8 cellular contexts compared by ENCODE assay signal in the genomic region with DNA sequence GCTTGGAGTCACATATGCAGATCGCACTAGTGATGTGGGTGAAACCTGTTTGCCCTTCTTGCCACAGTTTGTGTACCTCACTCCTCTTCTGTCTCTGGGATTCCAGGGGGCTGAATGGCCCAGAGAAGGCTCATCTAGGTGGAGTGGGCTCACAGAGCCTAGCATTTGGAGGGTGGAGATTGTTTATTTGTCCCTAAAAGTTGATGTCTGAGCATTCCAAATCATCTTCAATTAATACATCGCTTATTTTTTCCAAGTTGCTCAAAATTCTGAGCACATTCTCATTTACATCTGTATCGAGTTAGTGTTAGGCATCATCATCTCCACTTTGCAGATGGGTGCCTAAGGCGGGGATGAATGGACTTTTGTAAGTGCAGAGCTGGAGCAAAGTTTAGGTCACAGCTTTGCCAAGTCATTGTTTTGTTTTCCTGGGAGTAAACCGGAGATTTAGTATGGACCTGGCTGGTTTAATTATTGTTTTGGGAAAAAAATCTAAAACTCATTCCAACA. TPM values are rescaled to one million over a fixed set of nuclear protein-coding genes. Genes with fewer than 3 reads are reported as not detected.
DNase-seq lines count a peak whose midpoint lies in the region; ATAC-seq and TF ChIP-seq lines count a peak whose summit lies in the region.

No MANE protein-coding gene starts in this region.

- TF ChIP-seq CTCF in DOHH2 (IDR thresholded peaks at IDR 0.05; ENCODE audit: low read depth, low read length, poor library complexity, severe bottlenecking) (no peak), fibroblast of pulmonary artery (IDR thresholded peaks at IDR 0.05; ENCODE audit: low read length, missing control alignments) (no peak), psoas muscle (IDR thresholded peaks at IDR 0.05) (no peak)

- no peak overlapping the region for H3K27ac ChIP-seq in DOHH2 (ENCODE audit: low read depth, low read length)
- peak overlapping the region; percentile 53 for H3K27ac ChIP-seq in psoas muscle

- no peaks in the 10 kb centered on the region for H3K9me3 ChIP-seq in DOHH2 (ENCODE audit: control insufficient read depth, insufficient read depth, low read length)
- no peaks in the 10 kb centered on the region for H3K9me3 ChIP-seq in psoas muscle

- H3K4me3 ChIP-seq in DOHH2 (ENCODE audit: low read length) (no peak overlapping the region), fibroblast of pulmonary artery (replicated peaks; ENCODE audit: low read depth, low read length) (peak overlapping the region; percentile 93), psoas muscle (peak overlapping the region; percentile 83)

- peak overlapping the region; percentile 52; the same call in 1 of the 2 replicates for H3K4me2 ChIP-seq in DOHH2 (ENCODE audit: low read length)

- WGBS in psoas muscle, 3 donors = 38 to 52% (median 40%) methylated on average over 5 of the region's 5 CpGs

- no peaks in the 10 kb centered on the region for H3F3A ChIP-seq in DOHH2 (ENCODE audit: control insufficient read depth, insufficient read depth)

- no peaks in the 10 kb centered on the region for H3K36me3 ChIP-seq in DOHH2 (ENCODE audit: control insufficient read depth, low read length)
- H3K36me3 ChIP-seq in psoas muscle (ENCODE audit: insufficient read depth in 1 of 2, low read depth in 1 of 2) = no peaks in the 10 kb centered on the region

- H3K4me1 ChIP-seq in DOHH2 (ENCODE audit: control insufficient read depth, low read length) (peaks cover 31% of the 10 kb centered on the region), psoas muscle (peaks cover 65% of the 10 kb centered on the region)

- DNase-seq in SK-MEL-5 (ENCODE audit: low read depth, low spot score) (peak; percentile 42), fibroblast of pulmonary artery (ENCODE audit: low read depth) (peak; percentile 72), psoas muscle (no peak), NCI-H446 (lab: John Stamatoyannopoulos, UW) (no peak), NCI-H2227 treated with DMSO at 0.1 percent for 48 hours (lab: John Stamatoyannopoulos, UW) (no peak), dermis blood vessel endothelial cell (no peak)
- no peak for DNase-seq in activated effector memory CD4-positive, alpha-beta T cell treated with anti-CD3 and anti-CD28 coated beads, Interleukin-2, amount 50 U/mL, for 16 hours

- no peak for ATAC-seq in psoas muscle

- H3K27me3 ChIP-seq in DOHH2 (ENCODE audit: control insufficient read depth, low read length) (no peaks in the 10 kb centered on the region), psoas muscle (ENCODE audit: insufficient read depth in 3 of 3, low read length in 2 of 3) (no peaks in the 10 kb centered on the region)

- H4K20me1 ChIP-seq in DOHH2 (ENCODE audit: control insufficient read depth, insufficient read depth, low read depth, low read length) = no peaks in the 10 kb centered on the region; the same call in 1 of the 2 replicates

- in situ Hi-C loops in SK-MEL-5 (cut with HindIII; ENCODE audit: low pct_unique_long_range_greater_than_20kb, low sequenced_read_pairs) = no loop called here

- intact Hi-C loops in psoas muscle (cut with DNase I) = no loop called here

- H3K79me2 ChIP-seq in DOHH2 (ENCODE audit: control insufficient read depth, low read length) = peaks cover 75% of the 10 kb centered on the region

- no peaks in the 10 kb centered on the region for H3K9me2 ChIP-seq in DOHH2 (replicated peaks; ENCODE audit: control insufficient read depth, low read length)

RNA-seq across cellular contexts. Expression of a gene that starts 2.0 kb away (rescaled TPM):
- 20.3 and 28.8 TPM in 2 replicates for total RNA-seq in SK-MEL-5 (2014; rRNA removed; shearing (Covaris generic))
- polyA plus RNA-seq in SK-MEL-5 (2015; cell fraction: cytosol; rRNA removed) = 59.6 and 79.7 TPM in 2 replicates
- 21.8 and 28.6 TPM in 2 replicates for polyA plus RNA-seq in SK-MEL-5 (2015; cell fraction: nucleus; rRNA removed)
- 10 to 100 TPM; 30.6 to 41.0 (median 34.5) TPM for total RNA-seq in psoas muscle
- polyA plus RNA-seq in psoas muscle = 10 to 100 TPM; 15.5 to 31.2 (median 26.4) TPM
- 42.5 and 68.7 TPM in 2 replicates for total RNA-seq in dermis blood vessel endothelial cell

RNA-seq across cellular contexts. Expression of a gene that starts 59.6 kb away (rescaled TPM):
- total RNA-seq in SK-MEL-5 (2014; rRNA removed; shearing (Covaris generic)) = not detected in 2 replicates
- polyA plus RNA-seq in SK-MEL-5 (2015; cell fraction: cytosol; rRNA removed) = not detected in 2 replicates
- polyA plus RNA-seq in SK-MEL-5 (2015; cell fraction: nucleus; rRNA removed) = not detected in 2 replicates
- total RNA-seq in psoas muscle (not detected), dermis blood vessel endothelial cell (not detected in 2 replicates)
- polyA plus RNA-seq in psoas muscle = under 1 TPM in 2 of 3 donors, not detected in 1; 0.01 to 0.03 TPM

Comparison
In these comparisons a context has a peak if more than half of its experiments do, and no peak if none do; other contexts are left out.
1. DNase-seq: peak in SK-MEL-5 (single experiment) and fibroblast of pulmonary artery (single experiment); none in psoas muscle (0 of 2), activated effector memory CD4-positive, alpha-beta T cell treated with anti-CD3 and anti-CD28 coated beads, Interleukin-2, amount 50 U/mL, for 16 hours (single experiment), NCI-H446 (0 of 2), NCI-H2227 treated with DMSO at 0.1 percent for 48 hours (single experiment) and dermis blood vessel endothelial cell (single experiment).